Comparison of ENCODE assay signal across 8 cellular contexts in genomic region chr9:35748858-35749514, GRCh38.
DNase-seq lines count a peak whose midpoint lies in the region; ATAC-seq and TF ChIP-seq lines count a peak whose summit lies in the region.

TSS of gene GBA2 (minus strand) at chr9:35749228. CDS start at chr9:35748704, 524 bp downstream.
TSS of gene RGP1 (plus strand) at chr9:35749287. CDS start at chr9:35749756, 469 bp downstream.

- H3K4me3 ChIP-seq in AG09309 (ENCODE audit: control insufficient read depth, low read depth, low read length), result peak within 1 kb of the TSS; percentile 99

- ATAC-seq in GM18907 (IDR thresholded peaks at IDR 0.05; ENCODE audit: unreplicated experiment), result peak; percentile 70
- ATAC-seq in HG03108 (IDR thresholded peaks at IDR 0.05; ENCODE audit: unreplicated experiment), result peak; percentile 80

- no peak for DNase-seq in AG09309 (ENCODE audit: low read depth)
- peak; percentile 24 for DNase-seq in NCI-H446 treated with DMSO at 0.1 percent for 48 hours (lab: John Stamatoyannopoulos, UW)
- peak; percentile 74 for DNase-seq in activated CD4-positive, alpha-beta T cell treated with anti-CD3 and anti-CD28 coated beads for 48 hours
- peak; percentile 47 for DNase-seq in dedifferentiated amniotic fluid mesenchymal stem cell (ENCODE audit: extremely low spot score)
- DNase-seq in left kidney (ENCODE audit: low read depth, low spot score), result peak; percentile 93
- peak; percentile 63 for DNase-seq in stimulated activated CD4-positive, alpha-beta T cell treated with anti-CD3 and anti-CD28 coated beads, Interleukin-1b, Interleukin-23, amount 100 ng/mL, for 48 hours

- TF ChIP-seq CTCF in AG09309 (IDR thresholded peaks at IDR 0.05; ENCODE audit: control insufficient read depth, insufficient read depth, low read depth, low read length, missing control alignments), result no peak
